Comparison of ENCODE assay signal across 19 cellular contexts in genomic region chr19:7246601-7247000, GRCh38. TPM values are rescaled to one million over a fixed set of nuclear protein-coding genes. Genes with fewer than 3 reads are reported as not detected.
DNase-seq lines count a peak whose midpoint lies in the region; ATAC-seq, FAIRE-seq and TF ChIP-seq lines count a peak whose summit lies in the region.
"Had no signal": no experiment of that assay in that cellular context is flagged by ENCODE, and none has a peak within 500 bp of the region (broad histone marks: within the 10 kb centered on the region; RNA-seq: fewer than 3 reads in every experiment).

No MANE protein-coding gene starts in this region.

- no peak for TF ChIP-seq POLR2A in thyroid gland (IDR thresholded peaks at IDR 0.05)

- peaks cover 19% of the 10 kb centered on the region for H3K79me2 ChIP-seq in neural progenitor cell (ENCODE audit: low read depth)

- 96 to 100% methylated on average over 2 of the region's 2 CpGs for WGBS in thyroid gland, 2 donors

- peaks cover 11 to 48% (median 36%) of the 10 kb centered on the region in 11 experiments for H3K9me3 ChIP-seq in BLaER1 treated with 17β-estradiol and CSF1 and Interleukin-3, amounts not matched to agents 10 nM and 100 nM (replicated peaks in 1 of 11)
- H3K9me3 ChIP-seq in colonic mucosa (no peaks in the 10 kb centered on the region), thyroid gland (no peaks in the 10 kb centered on the region), neural progenitor cell (ENCODE audit: low read depth) (no peaks in the 10 kb centered on the region)
- H3K9me3 ChIP-seq: SK-N-SH had no signal

- no peaks in the 10 kb centered on the region for H3K4me1 Mint-ChIP-seq in neural progenitor cell

- peaks cover 7 to 70% (median 54%) of the 10 kb centered on the region in 11 experiments; a peak in 19 of 22 replicates for H3K36me3 ChIP-seq in BLaER1 treated with 17β-estradiol and CSF1 and Interleukin-3, amounts not matched to agents 10 nM and 100 nM
- H3K36me3 ChIP-seq in colonic mucosa (no peaks in the 10 kb centered on the region), thyroid gland (no peaks in the 10 kb centered on the region), neural progenitor cell (no peaks in the 10 kb centered on the region)
- H3K36me3 ChIP-seq: HAP-1 had no signal

- no peak overlapping the region for H2AFZ ChIP-seq in neural progenitor cell (replicated peaks)

- peaks cover 3% of the 10 kb centered on the region for H3K9me3 Mint-ChIP-seq in neural progenitor cell

- intact Hi-C loops in colonic mucosa (cut with DNase I) (no loop called here), thyroid gland (cut with DNase I) (no loop called here)

- peak overlapping the region in 3 of 10 experiments; percentile 6 to 34 (median 12); a peak in 1 of 20 replicates for H3K4me3 ChIP-seq in BLaER1 treated with 17β-estradiol and CSF1 and Interleukin-3, amounts not matched to agents 10 nM and 100 nM
- no peak overlapping the region for H3K4me3 ChIP-seq in colonic mucosa
- H3K4me3 ChIP-seq in thyroid gland (replicated peaks in 1 of 3): no peak overlapping the region
- H3K4me3 ChIP-seq in neural progenitor cell: no peak overlapping the region
- H3K4me3 ChIP-seq: HAP-1 had no signal

- no peak for ATAC-seq in GM18511 (IDR thresholded peaks at IDR 0.05; ENCODE audit: unreplicated experiment)
- no peak for ATAC-seq in GM18867 (IDR thresholded peaks at IDR 0.05; ENCODE audit: unreplicated experiment)

- H3K27ac ChIP-seq in BLaER1 treated with 17β-estradiol and CSF1 and Interleukin-3, amounts not matched to agents 10 nM and 100 nM: peak overlapping the region in 6 of 11 experiments; percentile 9 to 62 (median 48); a peak in 5 of 22 replicates
- H3K27ac ChIP-seq in colonic mucosa: peak overlapping the region; percentile 59
- peak overlapping the region in 2 of 3 donors; percentile 6 to 71 for H3K27ac ChIP-seq in thyroid gland
- H3K27ac ChIP-seq in neural progenitor cell: no peak overlapping the region

- H3F3A ChIP-seq in neural progenitor cell (ENCODE audit: low read depth): no peaks in the 10 kb centered on the region

- no peaks in the 10 kb centered on the region for H3K36me3 Mint-ChIP-seq in neural progenitor cell

- DNase-seq in HTR-8/SVneo (ENCODE audit: insufficient read length, low spot score) (no peak), colonic mucosa (no peak), thyroid gland (no peak), neural progenitor cell (ENCODE audit: low spot score) (no peak), NCI-H187 treated with DMSO at 0.1 percent for 48 hours (lab: John Stamatoyannopoulos, UW) (no peak)
- DNase-seq: C1 segment of cervical spinal cord, DMS79, NCI-H1417, NCI-H187, NCI-H345, NCI-H524 treated with DMSO at 0.1 percent for 48 hours, RPMI8226, SHP77 treated with DMSO at 0.1 percent for 48 hours, SK-N-SH had no signal

- peak overlapping the region in 3 of 11 experiments; percentile 18 to 43 (median 20); a peak in 2 of 22 replicates for H3K4me2 ChIP-seq in BLaER1 treated with 17β-estradiol and CSF1 and Interleukin-3, amounts not matched to agents 10 nM and 100 nM
- no peak overlapping the region for H3K4me2 ChIP-seq in neural progenitor cell
- H3K4me2 ChIP-seq: SK-N-SH had no signal

- no peak for TF ChIP-seq CTCF in colonic mucosa (IDR thresholded peaks at IDR 0.05)
- no peak for TF ChIP-seq CTCF in thyroid gland (IDR thresholded peaks at IDR 0.05)
- TF ChIP-seq CTCF in neural progenitor cell (IDR thresholded peaks at IDR 0.05): no peak

- H3K4me3 Mint-ChIP-seq in neural progenitor cell: no peak overlapping the region

- peaks cover 37 to 60% (median 49%) of the 10 kb centered on the region in 10 experiments for H3K4me1 ChIP-seq in BLaER1 treated with 17β-estradiol and CSF1 and Interleukin-3, amounts not matched to agents 10 nM and 100 nM
- no peaks in the 10 kb centered on the region for H3K4me1 ChIP-seq in colonic mucosa
- H3K4me1 ChIP-seq in thyroid gland: peaks cover 9 to 64% of the 10 kb centered on the region in 2 donors
- H3K4me1 ChIP-seq in neural progenitor cell: no peaks in the 10 kb centered on the region
- H3K4me1 ChIP-seq: HAP-1 had no signal

- H3K9ac ChIP-seq in BLaER1 treated with 17β-estradiol and CSF1 and Interleukin-3, amounts not matched to agents 10 nM and 100 nM: no peak overlapping the region
- H3K9ac ChIP-seq in colonic mucosa (ENCODE audit: low read depth in 2 of 2, low read length in 2 of 2) (no peak overlapping the region), neural progenitor cell (no peak overlapping the region)
- H3K9ac ChIP-seq: SK-N-SH had no signal

- H3K27me3 ChIP-seq in BLaER1 treated with 17β-estradiol and CSF1 and Interleukin-3, amounts not matched to agents 10 nM and 100 nM: no peaks in the 10 kb centered on the region
- H3K27me3 ChIP-seq in colonic mucosa: no peaks in the 10 kb centered on the region
- no peaks in the 10 kb centered on the region for H3K27me3 ChIP-seq in thyroid gland
- H3K27me3 ChIP-seq in neural progenitor cell: no peaks in the 10 kb centered on the region

- H4K20me1 ChIP-seq in BLaER1 treated with 17β-estradiol and CSF1 and Interleukin-3, amounts not matched to agents 10 nM and 100 nM: peaks cover 0 to 50% (median 22%) of the 10 kb centered on the region in 11 experiments; a peak in 13 of 22 replicates
- no peaks in the 10 kb centered on the region for H4K20me1 ChIP-seq in neural progenitor cell (ENCODE audit: low read depth)

- no peaks in the 10 kb centered on the region for H3K27me3 Mint-ChIP-seq in neural progenitor cell (ENCODE audit: insufficient read depth, low read depth)

- no peak overlapping the region for H3K27ac Mint-ChIP-seq in neural progenitor cell

- peak; percentile 23 for FAIRE-seq in HTR-8/SVneo (lab: Jason Lieb, UNC)
- FAIRE-seq: A204.1 had no signal

RNA-seq across cellular contexts. Expression of gene INSR, which starts 47.6 kb away (rescaled TPM):
- total RNA-seq in colonic mucosa: 10 to 100 TPM; 58.7 to 62.2 TPM
- 100 to 1,000 TPM in 1 of 4 donors, 10 to 100 TPM in 3; 38.9 to 101 (median 67.7) TPM for total RNA-seq in thyroid gland
- total RNA-seq in neural progenitor cell (ENCODE audit: low replicate concordance): 20.8 and 23.0 TPM in 2 replicates
